21 cellular contexts compared by ENCODE assay signal in genomic region chr2:7028846-7029245, GRCh38.
A peak's percentile ranks its signal among the peaks of the same experiment; 100 is the strongest.
DNase-seq lines count a peak whose midpoint lies in the region; ATAC-seq and TF ChIP-seq lines count a peak whose summit lies in the region.
"Had no signal": no experiment of that assay in that cellular context is flagged by ENCODE, and none has a peak within 500 bp of the region (broad histone marks: within the 10 kb centered on the region; RNA-seq: fewer than 3 reads in every experiment).

No MANE protein-coding gene starts in this region.

- H3K9me3 Mint-ChIP-seq in activated naive CD4-positive, alpha-beta T cell treated with anti-CD3 and anti-CD28 coated beads, Interleukin-2, amount 50 U/mL, for 72 hours: no peaks in the 10 kb centered on the region
- no peaks in the 10 kb centered on the region for H3K9me3 Mint-ChIP-seq in T-cell
- H3K9me3 Mint-ChIP-seq in naive thymus-derived CD4-positive, alpha-beta T cell: no peaks in the 10 kb centered on the region
- H3K9me3 Mint-ChIP-seq: activated CD4-positive, alpha-beta T cell treated with anti-CD3 and anti-CD28 coated beads, Interleukin-2, amount 10 ng/mL, durations not matched to agents 7 days and 5 days; IgD-negative memory B cell had no signal

- peaks cover 6 to 21% (median 11%) of the 10 kb centered on the region in 3 donors for H3K4me1 Mint-ChIP-seq in T-cell
- peaks cover 10 to 25% (median 21%) of the 10 kb centered on the region in 7 donors for H3K4me1 Mint-ChIP-seq in naive thymus-derived CD4-positive, alpha-beta T cell

- peaks cover 0 to 7% of the 10 kb centered on the region in 2 donors for H3K4me1 ChIP-seq in naive thymus-derived CD4-positive, alpha-beta T cell (ENCODE audit: control insufficient read depth in 2 of 2, insufficient read depth in 2 of 2, low read length in 2 of 2)
- peaks cover 20 to 34% of the 10 kb centered on the region in 2 donors for H3K4me1 ChIP-seq in thyroid gland
- H3K4me1 ChIP-seq: ascending aorta had no signal

- H3K4me3 Mint-ChIP-seq in T-cell: no peak overlapping the region
- H3K4me3 Mint-ChIP-seq in naive thymus-derived CD4-positive, alpha-beta T cell: no peak overlapping the region
- H3K4me3 Mint-ChIP-seq: activated CD4-positive, alpha-beta T cell treated with anti-CD3 and anti-CD28 coated beads, Interleukin-2, amount 10 ng/mL, durations not matched to agents 7 days and 5 days; IgD-negative memory B cell had no signal

- intact Hi-C loops in naive thymus-derived CD4-positive, alpha-beta T cell (cut with micrococcal nuclease): no loop called here
- intact Hi-C loops in thyroid gland (cut with DNase I): no loop called here

- no peaks in the 10 kb centered on the region for H3K9me3 ChIP-seq in naive thymus-derived CD4-positive, alpha-beta T cell (ENCODE audit: control insufficient read depth in 2 of 3, low read length in 3 of 3)
- H3K9me3 ChIP-seq in thyroid gland: no peaks in the 10 kb centered on the region
- H3K9me3 ChIP-seq: ascending aorta, stomach had no signal

- 82 to 83% methylated on average over 6 of the region's 6 CpGs for WGBS in thyroid gland, 2 donors

- CTCF ChIA-PET in T-cell (lab: Charles Lee): interaction anchor here in 1 of 2 donors (1.0 kb wide), 1 partner anchor 113 kb away, joined by 3 read pairs; no protein-coding TSS in a partner anchor
- CTCF ChIA-PET in naive thymus-derived CD4-positive, alpha-beta T cell (lab: Charles Lee): interaction anchor here (0.7 kb wide), 1 partner anchor 15 kb away, joined by 4 read pairs; no protein-coding TSS in a partner anchor

- no peaks in the 10 kb centered on the region for H3K27me3 ChIP-seq in naive thymus-derived CD4-positive, alpha-beta T cell (ENCODE audit: control insufficient read depth in 2 of 2, insufficient read depth in 2 of 2, low read length in 2 of 2)
- no peaks in the 10 kb centered on the region for H3K27me3 ChIP-seq in thyroid gland
- H3K27me3 ChIP-seq: ascending aorta, stomach had no signal

- no peak overlapping the region for H3K4me3 ChIP-seq in naive thymus-derived CD4-positive, alpha-beta T cell (ENCODE audit: low read length)
- no peak overlapping the region for H3K4me3 ChIP-seq in thyroid gland (replicated peaks in 1 of 3)
- H3K4me3 ChIP-seq in foreskin fibroblast (ENCODE audit: low read depth in 1 of 2, low read length in 2 of 2): no peak overlapping the region
- H3K4me3 ChIP-seq: ascending aorta, stomach had no signal

- H3K36me3 Mint-ChIP-seq in activated naive CD4-positive, alpha-beta T cell treated with anti-CD3 and anti-CD28 coated beads, Interleukin-2, amount 50 U/mL, for 72 hours: peaks cover 11 to 28% of the 10 kb centered on the region in 2 donors
- H3K36me3 Mint-ChIP-seq in T-cell: peaks cover 58% of the 10 kb centered on the region
- peaks cover 10 to 72% (median 34%) of the 10 kb centered on the region in 5 donors for H3K36me3 Mint-ChIP-seq in naive thymus-derived CD4-positive, alpha-beta T cell
- H3K36me3 Mint-ChIP-seq: naive B cell had no signal

- peak overlapping the region; percentile 31 to 68 for H3K27ac Mint-ChIP-seq in activated naive CD4-positive, alpha-beta T cell treated with anti-CD3 and anti-CD28 coated beads, Interleukin-2, amount 50 U/mL, for 72 hours
- peak overlapping the region; percentile 24 to 38 for H3K27ac Mint-ChIP-seq in T-cell
- H3K27ac Mint-ChIP-seq in naive thymus-derived CD4-positive, alpha-beta T cell: peak overlapping the region in 8 of 9 donors; percentile 51 to 87 (median 76)
- H3K27ac Mint-ChIP-seq: activated CD4-positive, alpha-beta T cell treated with anti-CD3 and anti-CD28 coated beads, Interleukin-2, amount 10 ng/mL, durations not matched to agents 7 days and 5 days; naive B cell had no signal

- no peak for TF ChIP-seq POLR2A in thyroid gland (IDR thresholded peaks at IDR 0.05)

- TF ChIP-seq CTCF in thyroid gland (IDR thresholded peaks at IDR 0.05): no peak
- TF ChIP-seq CTCF in foreskin fibroblast (IDR thresholded peaks at IDR 0.05; ENCODE audit: low read depth, low read length): no peak

- POLR2A ChIA-PET in T-cell (lab: Charles Lee): no interaction called here
- POLR2A ChIA-PET in naive thymus-derived CD4-positive, alpha-beta T cell (lab: Charles Lee): interaction anchor here (0.5 kb wide), 1 partner anchor 113 kb away, joined by 3 read pairs; no protein-coding TSS in a partner anchor

- no peak for ATAC-seq in activated naive CD4-positive, alpha-beta T cell treated with anti-CD3 and anti-CD28 coated beads, Interleukin-2, amount 50 U/mL, for 72 hours
- ATAC-seq in T-cell (replicated peaks in 1 of 4): no peak
- no peak for ATAC-seq in naive thymus-derived CD4-positive, alpha-beta T cell

- DNase-seq in activated naive CD4-positive, alpha-beta T cell treated with anti-CD3 and anti-CD28 coated beads, Interleukin-2, amount 50 U/mL, for 72 hours (ENCODE audit: low spot score in 2 of 2): no peak
- DNase-seq in activated naive CD4-positive, alpha-beta T cell (lab: John Stamatoyannopoulos, UW): no peak
- DNase-seq in T-cell: no peak
- no peak for DNase-seq in naive thymus-derived CD4-positive, alpha-beta T cell
- DNase-seq in thyroid gland: no peak
- DNase-seq in GM19240 (ENCODE audit: insufficient read length, low spot score): no peak
- DNase-seq in activated CD4-positive, alpha-beta T cell treated with anti-CD3 and anti-CD28 coated beads, Interleukin-2, amount 50 U/mL, for 4 hours: no peak
- DNase-seq in foreskin fibroblast: no peak
- DNase-seq: activated CD4-positive, alpha-beta T cell treated with anti-CD3 and anti-CD28 coated beads, Interleukin-2, amount 10 ng/mL, durations not matched to agents 7 days and 5 days; GDM1; GOT3; mesendoderm; naive B cell; NCI-H1436; NCI-H69; stimulated activated CD4-positive, alpha-beta T cell treated with anti-CD3 and anti-CD28 coated beads, Interleukin-4, amount 100 ng/mL, for 4 hours; stomach; SW 1271 had no signal

- no peaks in the 10 kb centered on the region for H3K27me3 Mint-ChIP-seq in T-cell
- no peaks in the 10 kb centered on the region for H3K27me3 Mint-ChIP-seq in naive thymus-derived CD4-positive, alpha-beta T cell
- H3K27me3 Mint-ChIP-seq: activated CD4-positive, alpha-beta T cell treated with anti-CD3 and anti-CD28 coated beads, Interleukin-2, amount 10 ng/mL, durations not matched to agents 7 days and 5 days; IgD-negative memory B cell; naive B cell; progenitor cell of endocrine pancreas had no signal

- H3K27ac ChIP-seq in naive thymus-derived CD4-positive, alpha-beta T cell (ENCODE audit: low read depth, low read length): peak overlapping the region; percentile 39
- H3K27ac ChIP-seq in thyroid gland: peak overlapping the region in 2 of 3 donors; percentile 25 to 74
- H3K27ac ChIP-seq: ascending aorta, stomach had no signal

- H3K36me3 ChIP-seq in naive thymus-derived CD4-positive, alpha-beta T cell (ENCODE audit: control insufficient read depth in 2 of 3, insufficient read depth in 3 of 3, low read length in 3 of 3): peaks cover 0 to 97% (median 20%) of the 10 kb centered on the region in 3 experiments
- H3K36me3 ChIP-seq in thyroid gland: no peaks in the 10 kb centered on the region
